ENCODE assay signal across 10 cellular contexts in the genomic region with DNA sequence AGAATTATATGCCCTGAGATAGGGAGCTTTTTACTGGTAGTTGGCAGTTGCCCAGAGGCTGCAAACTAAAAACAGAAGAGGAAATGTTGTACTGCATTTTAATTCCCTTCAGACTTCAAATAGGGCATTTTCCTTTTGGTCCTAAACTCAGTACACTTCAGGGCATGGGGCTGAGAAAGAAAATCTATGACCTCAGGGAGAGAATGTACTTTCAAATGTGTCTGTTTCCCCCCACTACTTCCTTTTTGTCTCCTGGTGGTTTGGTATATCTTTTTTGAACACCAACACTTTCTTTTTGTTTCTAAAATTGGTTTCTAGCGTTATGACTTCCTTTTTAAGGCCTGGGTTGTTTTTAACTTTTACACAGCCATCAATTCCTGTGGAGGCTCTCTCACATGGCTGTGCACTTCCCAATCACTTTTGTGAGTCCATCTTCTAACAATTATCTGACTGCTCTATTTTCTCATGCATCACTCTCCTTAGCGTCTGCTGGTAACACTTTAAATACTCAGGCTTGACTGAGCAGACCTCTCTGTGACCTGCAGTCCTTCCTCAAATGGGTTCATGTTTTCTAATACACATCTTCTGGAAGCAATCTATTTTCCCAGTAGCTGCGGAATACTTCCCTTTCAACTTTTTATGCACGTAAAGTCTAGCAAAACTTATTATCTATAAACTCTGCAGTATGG.
DNase-seq lines count a peak whose midpoint lies in the region; ATAC-seq and TF ChIP-seq lines count a peak whose summit lies in the region.
"Had no signal": no experiment of that assay in that cellular context is flagged by ENCODE, and none has a peak within 500 bp of the region (broad histone marks: within the 10 kb centered on the region; RNA-seq: fewer than 3 reads in every experiment).

No MANE protein-coding gene starts in this region.

- H3K36me3 ChIP-seq in GM06990 (ENCODE audit: control insufficient read depth, insufficient read depth, low read length): no peaks in the 10 kb centered on the region
- H3K36me3 ChIP-seq: prostate gland had no signal

- H3K36me3 Mint-ChIP-seq in brain: no peaks in the 10 kb centered on the region
- H3K36me3 Mint-ChIP-seq: activated naive CD4-positive, alpha-beta T cell treated with anti-CD3 and anti-CD28 coated beads, Interleukin-2, amount 10 ng/mL, durations not matched to agents 7 days and 5 days had no signal

- intact Hi-C loops in posterior cingulate gyrus (cut with DNase I): no loop called here

- TF ChIP-seq CTCF in GM06990 (IDR thresholded peaks at IDR 0.05; ENCODE audit: insufficient read depth, low read length, poor library complexity, severe bottlenecking): no peak
- TF ChIP-seq CTCF in brain (conservative IDR thresholded peaks at IDR 0.05): no peak

- H3K27me3 Mint-ChIP-seq in brain: no peaks in the 10 kb centered on the region
- H3K27me3 Mint-ChIP-seq: activated naive CD4-positive, alpha-beta T cell treated with anti-CD3 and anti-CD28 coated beads, Interleukin-2, amount 10 ng/mL, durations not matched to agents 7 days and 5 days had no signal

- H3K27me3 ChIP-seq in GM06990 (replicated peaks; ENCODE audit: control insufficient read depth, insufficient read depth, low read length): no peaks in the 10 kb centered on the region

- peak; percentile 78 for ATAC-seq in GM21515 (IDR thresholded peaks at IDR 0.05; ENCODE audit: unreplicated experiment)
- peak; percentile 85 for ATAC-seq in HG03442 (IDR thresholded peaks at IDR 0.05; ENCODE audit: unreplicated experiment)
- no peak for ATAC-seq in activated CD4-positive, CD25-positive, alpha-beta regulatory T cell treated with anti-CD3 and anti-CD28 coated beads, Interleukin-2, amount 50 U/mL, for 24 hours

- DNase-seq in GM06990 (ENCODE audit: extremely low read depth, insufficient read length) (peak; percentile 13), posterior cingulate gyrus (no peak), HK-2 (ENCODE audit: unreplicated experiment) (no peak)
- DNase-seq in activated CD4-positive, CD25-positive, alpha-beta regulatory T cell (lab: John Stamatoyannopoulos, UW): no peak
- DNase-seq: activated naive CD4-positive, alpha-beta T cell treated with anti-CD3 and anti-CD28 coated beads, Interleukin-2, amount 10 ng/mL, durations not matched to agents 7 days and 5 days had no signal

- H3K9me3 Mint-ChIP-seq in brain: no peaks in the 10 kb centered on the region

- no peak overlapping the region for H3K4me3 ChIP-seq in GM06990 (replicated peaks; ENCODE audit: low read depth, low read length)
- H3K4me3 ChIP-seq: prostate gland had no signal

- H3K4me3 Mint-ChIP-seq in brain: peak overlapping the region in 1 of 5 experiments; percentile 76
- H3K4me3 Mint-ChIP-seq: activated naive CD4-positive, alpha-beta T cell treated with anti-CD3 and anti-CD28 coated beads, Interleukin-2, amount 10 ng/mL, durations not matched to agents 7 days and 5 days had no signal

- peaks cover 21% of the 10 kb centered on the region for H3K4me1 Mint-ChIP-seq in brain
- H3K4me1 Mint-ChIP-seq: activated naive CD4-positive, alpha-beta T cell treated with anti-CD3 and anti-CD28 coated beads, Interleukin-2, amount 10 ng/mL, durations not matched to agents 7 days and 5 days had no signal

- peak overlapping the region in 4 of 5 experiments; percentile 10 to 91 (median 54) for H3K27ac Mint-ChIP-seq in brain
- H3K27ac Mint-ChIP-seq: activated naive CD4-positive, alpha-beta T cell treated with anti-CD3 and anti-CD28 coated beads, Interleukin-2, amount 10 ng/mL, durations not matched to agents 7 days and 5 days had no signal

Comparison
In these comparisons a context has a peak if more than half of its experiments do, and no peak if none do; other contexts are left out.
1. ATAC-seq: peak in GM21515 (single experiment) and HG03442 (single experiment); none in activated CD4-positive, CD25-positive, alpha-beta regulatory T cell treated with anti-CD3 and anti-CD28 coated beads, Interleukin-2, amount 50 U/mL, for 24 hours (0 of 2).